In the genomic region with DNA sequence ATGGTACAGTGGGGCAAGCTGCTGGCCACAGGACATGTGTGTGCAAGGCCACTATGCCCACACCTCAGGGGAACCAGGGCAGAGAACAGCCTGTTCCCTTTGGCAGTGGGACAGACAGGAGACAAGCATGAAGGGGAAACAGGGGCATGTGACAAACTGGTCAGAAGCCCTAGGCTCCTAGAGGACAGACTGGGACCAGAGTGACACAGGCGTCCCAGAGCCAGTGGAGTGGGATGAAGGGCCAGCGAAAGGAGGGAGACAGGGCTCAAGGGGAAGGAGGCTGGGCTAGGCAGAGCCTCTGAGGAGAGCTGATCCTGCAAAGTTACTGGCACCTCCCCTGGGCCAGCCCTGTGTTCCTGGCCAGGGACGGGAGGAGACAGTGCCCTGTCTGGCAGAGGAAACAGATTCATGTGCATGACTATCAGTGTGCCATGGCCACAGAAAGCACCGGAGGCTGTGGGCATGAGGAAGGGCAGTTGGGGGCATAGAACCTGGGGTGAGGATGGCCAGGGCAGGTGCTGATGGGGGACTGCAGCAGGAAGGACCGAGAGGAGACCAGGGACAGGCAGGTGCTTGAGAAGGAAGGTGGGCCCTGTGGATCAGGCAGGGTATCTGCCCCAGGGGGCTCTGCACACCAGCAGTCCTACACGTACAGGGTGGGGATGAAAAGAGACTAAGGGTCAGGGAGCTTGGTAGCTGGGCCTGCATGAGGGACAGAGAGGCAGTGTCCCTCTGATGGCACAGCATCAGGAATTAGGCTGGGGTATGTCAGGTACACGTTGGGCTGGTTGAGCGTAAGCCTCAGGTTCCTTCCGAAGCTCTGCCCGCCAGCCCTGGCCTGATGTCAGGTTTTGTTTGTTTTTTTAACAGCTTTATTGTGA, we compare ENCODE assay signal across 13 cellular contexts. TPM values are rescaled to one million over a fixed set of nuclear protein-coding genes. Genes with fewer than 3 reads are reported as not detected.
DNase-seq lines count a peak whose midpoint lies in the region; ATAC-seq, FAIRE-seq and TF ChIP-seq lines count a peak whose summit lies in the region.
"Had no signal": no experiment of that assay in that cellular context is flagged by ENCODE, and none has a peak within 500 bp of the region (broad histone marks: within the 10 kb centered on the region; RNA-seq: fewer than 3 reads in every experiment).

No MANE protein-coding gene starts in this region.

- no peak for ATAC-seq in HepG2
- ATAC-seq in memory B cell (ENCODE audit: low read depth): no peak
- ATAC-seq in aorta (ENCODE audit: low FRiP score): peak; percentile 27
- ATAC-seq in HG03460 (IDR thresholded peaks at IDR 0.05; ENCODE audit: unreplicated experiment): no peak

- H3K4me2 ChIP-seq in HepG2 (ENCODE audit: low read depth, low read length): no peak overlapping the region

- H3K4me1 ChIP-seq in liver (ENCODE audit: control insufficient read depth in 4 of 4, insufficient read depth in 4 of 4, low read length in 3 of 4) (no peaks in the 10 kb centered on the region), HepG2 (ENCODE audit: insufficient read depth, low read length) (peaks cover 24% of the 10 kb centered on the region), aorta (ENCODE audit: control insufficient read depth in 1 of 2, insufficient read depth in 2 of 2, low read length in 2 of 2) (no peaks in the 10 kb centered on the region), BE2C (peaks cover 22% of the 10 kb centered on the region)

- H2AFZ ChIP-seq in HepG2 (ENCODE audit: low read length): no peak overlapping the region

- H3K79me2 ChIP-seq in HepG2 (ENCODE audit: insufficient read depth, low read length): no peaks in the 10 kb centered on the region

- H4K20me1 ChIP-seq in HepG2 (ENCODE audit: insufficient read depth, low read length): no peaks in the 10 kb centered on the region

- intact Hi-C loops in HepG2 (cut with micrococcal nuclease; ENCODE audit: unreplicated experiment) (no loop called here), aorta (cut with DNase I) (no loop called here)

- H3K36me3 Mint-ChIP-seq in chondrocyte (ENCODE audit: low read depth) (peaks cover 36% of the 10 kb centered on the region), memory B cell (peaks cover 28% of the 10 kb centered on the region)

- H3K9me3 ChIP-seq in liver (ENCODE audit: control insufficient read depth in 4 of 4, low read length in 3 of 4): no peaks in the 10 kb centered on the region
- H3K9me3 ChIP-seq in HepG2 (ENCODE audit: low read length): no peaks in the 10 kb centered on the region
- no peaks in the 10 kb centered on the region for H3K9me3 ChIP-seq in aorta (ENCODE audit: control insufficient read depth, low read length)
- H3K9me3 ChIP-seq in BE2C: no peaks in the 10 kb centered on the region
- H3K9me3 ChIP-seq: esophagus muscularis mucosa had no signal

- H3K27me3 Mint-ChIP-seq in chondrocyte (ENCODE audit: low read depth) (no peaks in the 10 kb centered on the region), memory B cell (no peaks in the 10 kb centered on the region)

- H3K27ac ChIP-seq in liver (ENCODE audit: low read depth in 1 of 2, low read length in 2 of 2): no peak overlapping the region
- no peak overlapping the region for H3K27ac ChIP-seq in HepG2 (ENCODE audit: extremely low read length, insufficient read depth, low read length)
- H3K27ac ChIP-seq in aorta (ENCODE audit: low read depth in 1 of 2, low read length in 2 of 2): no peak overlapping the region
- H3K27ac ChIP-seq: esophagus muscularis mucosa had no signal

- H3K9me3 Mint-ChIP-seq in chondrocyte (ENCODE audit: low read depth) (peaks cover 4% of the 10 kb centered on the region), memory B cell (no peaks in the 10 kb centered on the region)

- POLR2A ChIA-PET in HepG2 (lab: Yijun Ruan, JAX): no interaction called here

- CTCF ChIA-PET in HepG2 (lab: Yijun Ruan, JAX; ENCODE audit: low intra/inter-chr PET ratio, low total read pairs): no interaction called here

- no peak for DNase-seq in HepG2 (ENCODE audit: low spot score)
- peak; percentile 64 for DNase-seq in chondrocyte (ENCODE audit: low spot score)
- DNase-seq in memory B cell (ENCODE audit: low spot score in 2 of 2): no peak
- DNase-seq in aorta: peak in 1 of 2 donors; percentile 21
- no peak for DNase-seq in NCI-H2107 (lab: John Stamatoyannopoulos, UW)
- no peak for DNase-seq in BE2C
- DNase-seq: central memory CD4-positive, alpha-beta T cell; GDM1; NCI-H1436; NCI-H526 had no signal

- TF ChIP-seq POLR2A in HepG2 (IDR thresholded peaks at IDR 0.05; ENCODE audit: insufficient read depth in 1 of 2, low read depth in 2 of 2, low read length in 2 of 2): no peak

- no peak for TF ChIP-seq CTCF in liver (IDR thresholded peaks at IDR 0.05; ENCODE audit: low read depth, low read length, missing input control)
- no peak for TF ChIP-seq CTCF in HepG2 (CRISPR knock-in tag; IDR thresholded peaks at IDR 0.05)
- no peak for TF ChIP-seq CTCF in chondrocyte (IDR thresholded peaks at IDR 0.05)
- no peak for TF ChIP-seq CTCF in BE2C (IDR thresholded peaks at IDR 0.05; ENCODE audit: low read depth, low read length)

- BruUV-seq in HepG2 (replicated peaks; lab: Mats Ljungman, UMichigan): no TSS peak

- H3K36me3 ChIP-seq in liver (ENCODE audit: control insufficient read depth in 4 of 4, insufficient read depth in 3 of 4, low read depth in 1 of 4, low read length in 3 of 4) (peaks cover 13 to 56% (median 21%) of the 10 kb centered on the region in 4 donors), HepG2 (replicated peaks in 1 of 2; ENCODE audit: control insufficient read depth in 1 of 2, insufficient read depth in 2 of 2, low read length in 2 of 2) (peaks cover 53 to 85% of the 10 kb centered on the region in 2 experiments; a peak in 4 of 5 replicates), aorta (ENCODE audit: control insufficient read depth in 1 of 2, insufficient read depth in 2 of 2, low read length in 1 of 2) (no peaks in the 10 kb centered on the region), BE2C (peaks cover 79% of the 10 kb centered on the region)

- TF ChIP-seq RAD21 in liver (IDR thresholded peaks at IDR 0.05): no peak
- TF ChIP-seq RAD21 in HepG2 (CRISPR knock-in tag; IDR thresholded peaks at IDR 0.05): no peak

- WGBS in liver: 81% methylated on average over 10 of the region's 10 CpGs
- WGBS in HepG2 (ENCODE audit: low lambda C conversion rate): 96% methylated on average over 10 of the region's 10 CpGs
- WGBS in aorta, 2 donors: 94 to 95% methylated on average over 10 of the region's 10 CpGs

- peak overlapping the region; percentile 75 for H3K27ac Mint-ChIP-seq in chondrocyte (ENCODE audit: unreplicated experiment)
- peak overlapping the region; percentile 24 for H3K27ac Mint-ChIP-seq in memory B cell

- in situ Hi-C loops in HepG2 (cut with HindIII; ENCODE audit: extremely low pct_ligation_motif_present, low pct_unique_long_range_greater_than_20kb): loop anchor here (25.0 kb wide), 1 partner anchor 217 kb away; no protein-coding TSS in a partner anchor

- peaks cover 58% of the 10 kb centered on the region for H3K4me1 Mint-ChIP-seq in chondrocyte (ENCODE audit: low read depth)
- H3K4me1 Mint-ChIP-seq in memory B cell: peaks cover 25% of the 10 kb centered on the region

- H3K4me3 Mint-ChIP-seq in chondrocyte (ENCODE audit: unreplicated experiment) (no peak overlapping the region), memory B cell (peak overlapping the region; percentile 0)

- no peak for FAIRE-seq in HepG2 (lab: Jason Lieb, UNC)

- TF ChIP-seq EP300 in HepG2 (IDR thresholded peaks at IDR 0.05; ENCODE audit: low read depth in 2 of 2, low read length in 2 of 2) (no peak), HepG2 (CRISPR knock-in tag; IDR thresholded peaks at IDR 0.05; ENCODE audit: borderline replicate concordance) (no peak)

- no peaks in the 10 kb centered on the region for H3K27me3 ChIP-seq in liver (ENCODE audit: control insufficient read depth in 4 of 4, insufficient read depth in 4 of 4, low read length in 3 of 4)
- H3K27me3 ChIP-seq in HepG2 (ENCODE audit: control insufficient read depth in 1 of 2, insufficient read depth in 2 of 2, low read length in 2 of 2): no peaks in the 10 kb centered on the region
- H3K27me3 ChIP-seq in aorta (ENCODE audit: control insufficient read depth in 1 of 2, insufficient read depth in 2 of 2, low read length in 1 of 2): no peaks in the 10 kb centered on the region
- H3K27me3 ChIP-seq in BE2C: no peaks in the 10 kb centered on the region
- H3K27me3 ChIP-seq: esophagus muscularis mucosa had no signal

- H3K9ac ChIP-seq in liver (ENCODE audit: low read depth in 1 of 2, low read length in 2 of 2): no peak overlapping the region
- no peak overlapping the region for H3K9ac ChIP-seq in HepG2 (ENCODE audit: insufficient read depth, low read depth, low read length)

- H3K4me3 ChIP-seq in liver (ENCODE audit: low read depth in 1 of 3, low read length in 3 of 3): no peak overlapping the region
- no peak overlapping the region for H3K4me3 ChIP-seq in HepG2 (replicated peaks in 1 of 3; ENCODE audit: insufficient read depth in 1 of 3, low read depth in 2 of 3, low read length in 3 of 3)
- H3K4me3 ChIP-seq in aorta (ENCODE audit: low read length in 2 of 2): no peak overlapping the region
- H3K4me3 ChIP-seq in BE2C (ENCODE audit: low read depth, low read length): no peak overlapping the region
- H3K4me3 ChIP-seq: esophagus muscularis mucosa had no signal

RNA-seq across cellular contexts. Expression of a gene that starts 9.8 kb away (rescaled TPM):
- total RNA-seq in liver: 1 to 10 TPM; 1.0 to 4.5 TPM
- polyA plus RNA-seq in liver: 1 to 10 TPM; 3.3 to 9.3 TPM
- not detected in 2 replicates for total RNA-seq in HepG2 (2016; rRNA removed; fragmentation: Illumina TruSeq; extraction: Trizol)
- total RNA-seq in HepG2 (2016; cell fraction: cytosol; rRNA removed; fragmentation: Illumina TruSeq; extraction: Trizol; ENCODE audit: low read depth): not detected in 2 replicates
- total RNA-seq in HepG2 (2016; cell fraction: insoluble cytoplasmic fraction; rRNA removed; fragmentation: Illumina TruSeq; extraction: Trizol): not detected in 2 replicates
- total RNA-seq in HepG2 (2016; cell fraction: membrane; rRNA removed; fragmentation: Illumina TruSeq; extraction: Trizol): not detected in 2 replicates
- total RNA-seq in HepG2 (2016; cell fraction: nucleus; rRNA removed; fragmentation: Illumina TruSeq; extraction: Trizol): not detected in 2 replicates
- polyA plus RNA-seq in HepG2 (2011; rRNA removed): not detected in 2 replicates
- not detected in 2 replicates for polyA plus RNA-seq in HepG2 (2011; cell fraction: cytosol; rRNA removed)
- not detected in 2 replicates for polyA plus RNA-seq in HepG2 (2011; cell fraction: nucleus; rRNA removed)
- 0.07 TPM in 1 of 2 replicates, not detected in the other for polyA plus RNA-seq in HepG2 (2012)
- not detected in 2 replicates for polyA plus RNA-seq in HepG2 (2016; cell fraction: cytosol; fragmentation: Illumina TruSeq; extraction: Trizol; ENCODE audit: low read depth)
- polyA plus RNA-seq in HepG2 (2016; cell fraction: insoluble cytoplasmic fraction; fragmentation: Illumina TruSeq; extraction: Trizol; ENCODE audit: low read depth): not detected in 2 replicates
- polyA plus RNA-seq in HepG2 (2016; cell fraction: membrane; fragmentation: Illumina TruSeq; extraction: Trizol; ENCODE audit: low read depth): not detected in 2 replicates
- not detected in 2 replicates for polyA plus RNA-seq in HepG2 (2016; cell fraction: nucleus; fragmentation: Illumina TruSeq; extraction: Trizol; ENCODE audit: insufficient read depth, low read depth)
- 1.4 TPM in 1 of 2 replicates, not detected in the other for polyA minus RNA-seq in HepG2 (2011; rRNA and poly(A)+ RNA removed; ENCODE audit: low replicate concordance)
- polyA minus RNA-seq in HepG2 (2011; cell fraction: cytosol; rRNA and poly(A)+ RNA removed): not detected in 2 replicates
- not detected in 2 replicates for polyA minus RNA-seq in HepG2 (2011; cell fraction: nucleus; rRNA and poly(A)+ RNA removed)
- 1.3 to 4.6 TPM (median 2.0 TPM) in 3 replicates for total RNA-seq in chondrocyte
- total RNA-seq in aorta: 1 to 10 TPM; 1.9 to 3.9 TPM
- polyA plus RNA-seq in aorta: 1 to 10 TPM; 1.4 to 6.1 TPM
- 0.82 TPM for polyA plus RNA-seq in BE2C (2012; ENCODE audit: insufficient read depth, insufficient read length, low read depth)
- total RNA-seq: esophagus muscularis mucosa had no signal

RNA-seq across cellular contexts. Expression of a gene that starts 28.6 kb away (rescaled TPM):
- 1 to 10 TPM; 5.0 to 9.0 TPM for total RNA-seq in liver
- 1 to 10 TPM; 3.4 to 3.5 TPM for polyA plus RNA-seq in liver
- 8.9 and 15.2 TPM in 2 replicates for total RNA-seq in HepG2 (2016; rRNA removed; fragmentation: Illumina TruSeq; extraction: Trizol)
- 9.3 TPM in 2 replicates for total RNA-seq in HepG2 (2016; cell fraction: cytosol; rRNA removed; fragmentation: Illumina TruSeq; extraction: Trizol; ENCODE audit: low read depth)
- total RNA-seq in HepG2 (2016; cell fraction: insoluble cytoplasmic fraction; rRNA removed; fragmentation: Illumina TruSeq; extraction: Trizol): 9.3 and 15.6 TPM in 2 replicates
- 18.3 and 19.5 TPM in 2 replicates for total RNA-seq in HepG2 (2016; cell fraction: membrane; rRNA removed; fragmentation: Illumina TruSeq; extraction: Trizol)
- total RNA-seq in HepG2 (2016; cell fraction: nucleus; rRNA removed; fragmentation: Illumina TruSeq; extraction: Trizol): 16.4 and 16.6 TPM in 2 replicates
- 15.4 and 18.6 TPM in 2 replicates for polyA plus RNA-seq in HepG2 (2011; rRNA removed)
- polyA plus RNA-seq in HepG2 (2011; cell fraction: cytosol; rRNA removed): 16.1 and 19.7 TPM in 2 replicates
- 28.4 and 31.3 TPM in 2 replicates for polyA plus RNA-seq in HepG2 (2011; cell fraction: nucleus; rRNA removed)
- 11.1 and 17.5 TPM in 2 replicates for polyA plus RNA-seq in HepG2 (2012)
- 16.2 and 17.4 TPM in 2 replicates for polyA plus RNA-seq in HepG2 (2016; cell fraction: cytosol; fragmentation: Illumina TruSeq; extraction: Trizol; ENCODE audit: low read depth)
- 8.6 and 11.3 TPM in 2 replicates for polyA plus RNA-seq in HepG2 (2016; cell fraction: insoluble cytoplasmic fraction; fragmentation: Illumina TruSeq; extraction: Trizol; ENCODE audit: low read depth)
- polyA plus RNA-seq in HepG2 (2016; cell fraction: membrane; fragmentation: Illumina TruSeq; extraction: Trizol; ENCODE audit: low read depth): 16.1 and 17.7 TPM in 2 replicates
- polyA plus RNA-seq in HepG2 (2016; cell fraction: nucleus; fragmentation: Illumina TruSeq; extraction: Trizol; ENCODE audit: insufficient read depth, low read depth): 31.8 and 34.3 TPM in 2 replicates
- 11.5 and 32.8 TPM in 2 replicates for polyA minus RNA-seq in HepG2 (2011; rRNA and poly(A)+ RNA removed; ENCODE audit: low replicate concordance)
- polyA minus RNA-seq in HepG2 (2011; cell fraction: cytosol; rRNA and poly(A)+ RNA removed): 4.7 and 5.8 TPM in 2 replicates
- polyA minus RNA-seq in HepG2 (2011; cell fraction: nucleus; rRNA and poly(A)+ RNA removed): 21.2 and 32.8 TPM in 2 replicates
- total RNA-seq in chondrocyte: 14.5 to 14.9 TPM (median 14.8 TPM) in 3 replicates
- 10 to 100 TPM in 1 of 2 donors, 1 to 10 TPM in 1; 4.8 to 14.4 TPM for total RNA-seq in aorta
- 10 to 100 TPM; 16.7 TPM for polyA plus RNA-seq in aorta
- polyA plus RNA-seq in BE2C (2012; ENCODE audit: insufficient read depth, insufficient read length, low read depth): 26.1 TPM

RNA-seq across cellular contexts. Expression of a gene that starts 42.3 kb away (rescaled TPM):
- total RNA-seq in liver: 10 to 100 TPM; 15.1 to 19.4 TPM
- 10 to 100 TPM; 18.8 to 22.5 TPM for polyA plus RNA-seq in liver
- total RNA-seq in HepG2 (2016; rRNA removed; fragmentation: Illumina TruSeq; extraction: Trizol): 74.0 and 75.8 TPM in 2 replicates
- total RNA-seq in HepG2 (2016; cell fraction: cytosol; rRNA removed; fragmentation: Illumina TruSeq; extraction: Trizol; ENCODE audit: low read depth): 49.5 and 56.5 TPM in 2 replicates
- total RNA-seq in HepG2 (2016; cell fraction: insoluble cytoplasmic fraction; rRNA removed; fragmentation: Illumina TruSeq; extraction: Trizol): 57.1 and 69.6 TPM in 2 replicates
- 60.2 and 66.9 TPM in 2 replicates for total RNA-seq in HepG2 (2016; cell fraction: membrane; rRNA removed; fragmentation: Illumina TruSeq; extraction: Trizol)
- total RNA-seq in HepG2 (2016; cell fraction: nucleus; rRNA removed; fragmentation: Illumina TruSeq; extraction: Trizol): 33.7 and 37.0 TPM in 2 replicates
- polyA plus RNA-seq in HepG2 (2011; rRNA removed): 150 and 166 TPM in 2 replicates
- 110 and 129 TPM in 2 replicates for polyA plus RNA-seq in HepG2 (2011; cell fraction: cytosol; rRNA removed)
- polyA plus RNA-seq in HepG2 (2011; cell fraction: nucleus; rRNA removed): 88.0 and 96.6 TPM in 2 replicates
- polyA plus RNA-seq in HepG2 (2012): 99.4 and 113 TPM in 2 replicates
- 78.3 and 90.9 TPM in 2 replicates for polyA plus RNA-seq in HepG2 (2016; cell fraction: cytosol; fragmentation: Illumina TruSeq; extraction: Trizol; ENCODE audit: low read depth)
- 127 and 143 TPM in 2 replicates for polyA plus RNA-seq in HepG2 (2016; cell fraction: insoluble cytoplasmic fraction; fragmentation: Illumina TruSeq; extraction: Trizol; ENCODE audit: low read depth)
- polyA plus RNA-seq in HepG2 (2016; cell fraction: membrane; fragmentation: Illumina TruSeq; extraction: Trizol; ENCODE audit: low read depth): 82.2 and 92.9 TPM in 2 replicates
- 92.2 and 94.0 TPM in 2 replicates for polyA plus RNA-seq in HepG2 (2016; cell fraction: nucleus; fragmentation: Illumina TruSeq; extraction: Trizol; ENCODE audit: insufficient read depth, low read depth)
- polyA minus RNA-seq in HepG2 (2011; rRNA and poly(A)+ RNA removed; ENCODE audit: low replicate concordance): 77.2 and 97.6 TPM in 2 replicates
- 35.3 and 48.0 TPM in 2 replicates for polyA minus RNA-seq in HepG2 (2011; cell fraction: cytosol; rRNA and poly(A)+ RNA removed)
- 55.2 and 55.9 TPM in 2 replicates for polyA minus RNA-seq in HepG2 (2011; cell fraction: nucleus; rRNA and poly(A)+ RNA removed)
- total RNA-seq in chondrocyte: 102 to 133 TPM (median 114 TPM) in 3 replicates
- 10 to 100 TPM; 48.3 to 53.5 TPM for total RNA-seq in aorta
- 10 to 100 TPM; 24.2 to 31.7 TPM for polyA plus RNA-seq in aorta
- polyA plus RNA-seq in BE2C (2012; ENCODE audit: insufficient read depth, insufficient read length, low read depth): 526 TPM

RNA-seq across cellular contexts. Expression of a gene that starts 56.4 kb away (rescaled TPM):
- total RNA-seq in liver (10 to 100 TPM in 1 of 2 donors, under 1 TPM in 1; 0.33 to 33.7 TPM), HepG2 (2016; rRNA removed; fragmentation: Illumina TruSeq; extraction: Trizol) (2.7 and 8.9 TPM in 2 replicates), chondrocyte (68.4 to 172 TPM (median 169 TPM) in 3 replicates), aorta (1 to 10 TPM; 1.3 to 3.0 TPM)
- polyA plus RNA-seq in liver (under 1 TPM; 0.33 to 0.89 TPM), HepG2 (2011; rRNA removed) (28.6 and 88.6 TPM in 2 replicates), aorta (1 to 10 TPM; 3.5 to 5.1 TPM)
- 1.8 and 2.5 TPM in 2 replicates for total RNA-seq in HepG2 (2016; cell fraction: cytosol; rRNA removed; fragmentation: Illumina TruSeq; extraction: Trizol; ENCODE audit: low read depth)
- total RNA-seq in HepG2 (2016; cell fraction: insoluble cytoplasmic fraction; rRNA removed; fragmentation: Illumina TruSeq; extraction: Trizol): 2.3 and 8.4 TPM in 2 replicates
- total RNA-seq in HepG2 (2016; cell fraction: membrane; rRNA removed; fragmentation: Illumina TruSeq; extraction: Trizol): 2.3 and 2.5 TPM in 2 replicates
- total RNA-seq in HepG2 (2016; cell fraction: nucleus; rRNA removed; fragmentation: Illumina TruSeq; extraction: Trizol): 8.4 and 12.1 TPM in 2 replicates
- polyA plus RNA-seq in HepG2 (2011; cell fraction: cytosol; rRNA removed): 28.4 and 53.0 TPM in 2 replicates
- polyA plus RNA-seq in HepG2 (2011; cell fraction: nucleus; rRNA removed): 63.0 and 95.6 TPM in 2 replicates
- 39.9 and 70.8 TPM in 2 replicates for polyA plus RNA-seq in HepG2 (2012)
- 0.88 and 0.92 TPM in 2 replicates for polyA plus RNA-seq in HepG2 (2016; cell fraction: cytosol; fragmentation: Illumina TruSeq; extraction: Trizol; ENCODE audit: low read depth)
- polyA plus RNA-seq in HepG2 (2016; cell fraction: insoluble cytoplasmic fraction; fragmentation: Illumina TruSeq; extraction: Trizol; ENCODE audit: low read depth): 3.0 and 3.5 TPM in 2 replicates
- polyA plus RNA-seq in HepG2 (2016; cell fraction: membrane; fragmentation: Illumina TruSeq; extraction: Trizol; ENCODE audit: low read depth): 1.7 TPM in 2 replicates
- 13.9 and 17.6 TPM in 2 replicates for polyA plus RNA-seq in HepG2 (2016; cell fraction: nucleus; fragmentation: Illumina TruSeq; extraction: Trizol; ENCODE audit: insufficient read depth, low read depth)
- 28.7 TPM in 1 of 2 replicates, not detected in the other for polyA minus RNA-seq in HepG2 (2011; rRNA and poly(A)+ RNA removed; ENCODE audit: low replicate concordance)
- 5.1 and 17.3 TPM in 2 replicates for polyA minus RNA-seq in HepG2 (2011; cell fraction: cytosol; rRNA and poly(A)+ RNA removed)
- 9.9 and 21.9 TPM in 2 replicates for polyA minus RNA-seq in HepG2 (2011; cell fraction: nucleus; rRNA and poly(A)+ RNA removed)
- polyA plus RNA-seq in BE2C (2012; ENCODE audit: insufficient read depth, insufficient read length, low read depth): 9.5 TPM
